ENCODE assay signal across 9 cellular contexts in the genomic region with DNA sequence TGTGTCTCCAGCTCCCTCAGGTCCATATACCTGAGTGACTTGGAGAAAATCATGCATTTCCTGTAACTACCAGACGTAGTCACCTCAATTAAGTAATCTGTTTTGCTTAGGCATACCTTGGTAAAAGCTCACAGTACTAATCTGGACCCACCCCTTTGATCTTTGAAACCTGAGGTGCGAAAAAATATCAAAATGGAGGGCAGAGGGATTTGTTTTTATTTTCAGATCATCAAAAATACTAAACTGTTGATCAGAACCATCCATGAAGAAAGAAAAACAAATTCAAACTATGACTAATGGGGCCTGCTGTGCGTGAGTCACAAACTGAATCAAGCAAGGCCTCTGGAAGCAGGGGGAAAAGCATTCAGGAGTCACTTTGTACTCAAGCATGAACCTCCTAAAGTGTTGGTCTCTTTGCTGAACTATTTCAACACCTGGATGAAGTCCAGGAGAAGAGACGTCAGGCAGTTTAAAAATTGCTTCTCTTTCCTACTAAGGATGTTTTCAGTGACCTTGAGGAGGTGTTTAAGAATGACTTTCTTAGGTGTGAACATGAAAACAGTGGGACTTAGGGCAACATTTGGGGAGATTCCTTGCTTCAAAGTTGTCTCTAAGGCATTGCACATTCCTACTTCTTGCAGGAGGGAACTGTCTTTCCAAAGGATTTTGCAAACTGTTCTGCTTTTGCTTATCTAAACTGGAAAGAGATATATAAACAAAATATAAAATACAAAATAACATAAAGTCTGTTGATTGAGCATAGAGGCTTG.
DNase-seq lines count a peak whose midpoint lies in the region; ATAC-seq, FAIRE-seq and TF ChIP-seq lines count a peak whose summit lies in the region.
"Had no signal": no experiment of that assay in that cellular context is flagged by ENCODE, and none has a peak within 500 bp of the region (broad histone marks: within the 10 kb centered on the region; RNA-seq: fewer than 3 reads in every experiment).

No MANE protein-coding gene starts in this region.

- H3K36me3 ChIP-seq in kidney (ENCODE audit: control insufficient read depth in 1 of 2, insufficient read depth in 2 of 2, low read length in 2 of 2): no peaks in the 10 kb centered on the region
- H3K36me3 ChIP-seq in thyroid gland: no peaks in the 10 kb centered on the region

- no peaks in the 10 kb centered on the region for H3K36me3 Mint-ChIP-seq in T-helper 2 cell treated with Interferon-gamma antibody and Interleukin-4, amounts not matched to agents 5 μg/mL and 100 μg/mL, for 36 hours (ENCODE audit: low read depth)

- H3K4me3 ChIP-seq in kidney (ENCODE audit: low read length in 2 of 2): no peak overlapping the region
- no peak overlapping the region for H3K4me3 ChIP-seq in thyroid gland (replicated peaks in 1 of 3)

- no peak for TF ChIP-seq POLR2A in thyroid gland (IDR thresholded peaks at IDR 0.05)

- TF ChIP-seq CTCF in kidney (IDR thresholded peaks at IDR 0.05; ENCODE audit: borderline replicate concordance, extremely low read depth, insufficient read depth) (no peak), thyroid gland (IDR thresholded peaks at IDR 0.05) (no peak)

- no peak overlapping the region for H3K27ac Mint-ChIP-seq in T-helper 2 cell treated with Interferon-gamma antibody and Interleukin-4, amounts not matched to agents 5 μg/mL and 100 μg/mL, for 36 hours

- intact Hi-C loops in kidney (cut with DNase I) (no loop called here), thyroid gland (cut with DNase I) (no loop called here), posterior cingulate gyrus (cut with DNase I) (no loop called here)

- H3K27ac ChIP-seq in kidney (ENCODE audit: low read depth in 2 of 2, low read length in 2 of 2) (peak overlapping the region; percentile 55 to 59), thyroid gland (peak overlapping the region; percentile 82 to 99 (median 92))

- no peak for ATAC-seq in GM21360 (IDR thresholded peaks at IDR 0.05; ENCODE audit: unreplicated experiment)

- no peak for FAIRE-seq in kidney (lab: Jason Lieb, UNC)

- H3K4me1 Mint-ChIP-seq in T-helper 2 cell treated with Interferon-gamma antibody and Interleukin-4, amounts not matched to agents 5 μg/mL and 100 μg/mL, for 36 hours (ENCODE audit: low read depth): no peaks in the 10 kb centered on the region

- H3K9me3 ChIP-seq in kidney (ENCODE audit: control insufficient read depth in 1 of 2, low read length in 2 of 2) (no peaks in the 10 kb centered on the region), thyroid gland (no peaks in the 10 kb centered on the region)

- no peak overlapping the region for H3K4me3 Mint-ChIP-seq in T-helper 2 cell treated with Interferon-gamma antibody and Interleukin-4, amounts not matched to agents 5 μg/mL and 100 μg/mL, for 36 hours

- H3K4me1 ChIP-seq in kidney (ENCODE audit: control insufficient read depth in 1 of 2, insufficient read depth in 1 of 2, low read depth in 1 of 2, low read length in 2 of 2) (no peaks in the 10 kb centered on the region), thyroid gland (peaks cover 41 to 58% of the 10 kb centered on the region in 2 donors)

- H3K9ac ChIP-seq in kidney (ENCODE audit: low read length in 2 of 2): no peak overlapping the region

- H3K9me3 Mint-ChIP-seq in T-helper 2 cell treated with Interferon-gamma antibody and Interleukin-4, amounts not matched to agents 5 μg/mL and 100 μg/mL, for 36 hours: no peaks in the 10 kb centered on the region

- H3K27me3 ChIP-seq in thyroid gland: no peaks in the 10 kb centered on the region

- WGBS in thyroid gland, 2 donors: 21 to 22% methylated on average over 4 of the region's 4 CpGs

- DNase-seq in HPDE6-E6E7 (ENCODE audit: extremely low spot score): peak; percentile 83
- DNase-seq in brain pericyte (ENCODE audit: low read depth, low spot score): peak; percentile 94
- no peak for DNase-seq in kidney
- DNase-seq in thyroid gland: peak; percentile 72 to 74
- DNase-seq in stimulated activated CD4-positive, alpha-beta T cell treated with anti-CD3 and anti-CD28 coated beads, Interleukin-15, amount 100 ng/mL, for 24 hours: no peak
- no peak for DNase-seq in posterior cingulate gyrus
- no peak for DNase-seq in T-helper 2 cell treated with Interferon-gamma antibody and Interleukin-4, amounts not matched to agents 5 μg/mL and 100 μg/mL, for 36 hours (ENCODE audit: low spot score)
- DNase-seq: activated CD4-positive, alpha-beta T cell treated with anti-CD3 and anti-CD28 coated beads, Interleukin-2, amount 50 U/mL, for 1 hour had no signal

- no peaks in the 10 kb centered on the region for H3K27me3 Mint-ChIP-seq in T-helper 2 cell treated with Interferon-gamma antibody and Interleukin-4, amounts not matched to agents 5 μg/mL and 100 μg/mL, for 36 hours (ENCODE audit: low read depth)

Comparison
In these comparisons a context has a peak if more than half of its experiments do, and no peak if none do; other contexts are left out.
1. DNase-seq: peak in HPDE6-E6E7 (single experiment), brain pericyte (single experiment) and thyroid gland (2 of 2); none in kidney (single experiment), stimulated activated CD4-positive, alpha-beta T cell treated with anti-CD3 and anti-CD28 coated beads, Interleukin-15, amount 100 ng/mL, for 24 hours (single experiment), posterior cingulate gyrus (0 of 10) and T-helper 2 cell treated with Interferon-gamma antibody and Interleukin-4, amounts not matched to agents 5 μg/mL and 100 μg/mL, for 36 hours (single experiment).